In genomic region chr5:170720984-170721383, GRCh38 we compare ENCODE assay signal across 1 cellular context.
TF ChIP-seq lines count a peak whose summit lies in the region.

No MANE protein-coding gene starts in this region.

TF ChIP-seq in H1, 55 proteins besides CTCF, POLR2A, EP300 and RAD21 (continued from another document):
- TF ChIP-seq NANOG (IDR thresholded peaks at IDR 0.05; ENCODE audit: insufficient read depth, low read depth, low read length, poor library complexity, severe bottlenecking), result no peak
